Comparison of ENCODE assay signal across 8 cellular contexts in genomic region chr5:138337685-138338410, GRCh38.
A peak's percentile ranks its signal among the peaks of the same experiment; 100 is the strongest.
DNase-seq lines count a peak whose midpoint lies in the region; ATAC-seq and TF ChIP-seq lines count a peak whose summit lies in the region.

TSS of gene FAM53C (plus strand) at chr5:138338266. CDS start at chr5:138341336, 3,070 bp downstream.

- H3K27ac ChIP-seq in layer of hippocampus (ENCODE audit: low read depth, low read length), result peak within 1 kb of the TSS; percentile 100

- no peaks in the 10 kb centered on the region for H3K27me3 ChIP-seq in layer of hippocampus (ENCODE audit: control insufficient read depth, insufficient read depth, low read length)

- DNase-seq in AML-193 (lab: John Stamatoyannopoulos, UW), result peak; percentile 81 to 82
- peak; percentile 95 for DNase-seq in NCI-H510A treated with DMSO at 0.1 percent for 48 hours (lab: John Stamatoyannopoulos, UW)
- peak; percentile 89 to 92 for DNase-seq in activated CD4-positive, alpha-beta T cell treated with anti-CD3 and anti-CD28 coated beads for 4 hours
- DNase-seq in choroid plexus epithelial cell (ENCODE audit: low read depth), result peak; percentile 96
- DNase-seq in stimulated activated CD4-positive, alpha-beta T cell treated with anti-CD3 and anti-CD28 coated beads, Interleukin-1b, Interleukin-23, amount 100 ng/mL, for 24 hours (ENCODE audit: low read depth in 4 of 4, low spot score in 1 of 4), result peak; percentile 80 to 88 (median 84)

- no peak for TF ChIP-seq CTCF in choroid plexus epithelial cell (conservative IDR thresholded peaks at IDR 0.05; ENCODE audit: low read depth, low read length)

- ATAC-seq in GM19043 (IDR thresholded peaks at IDR 0.05; ENCODE audit: low read depth, unreplicated experiment) (peak; percentile 84), HG03354 (IDR thresholded peaks at IDR 0.05; ENCODE audit: poor library complexity, severe bottlenecking, unreplicated experiment) (peak; percentile 82)

- peak within 1 kb of the TSS; percentile 91 for H3K4me3 ChIP-seq in choroid plexus epithelial cell (ENCODE audit: low read depth, low read length)

Comparison
In these comparisons a context has a peak if more than half of its experiments do, and no peak if none do; other contexts are left out.
1. Peak in every context shown above with its lines: DNase-seq, ATAC-seq, H3K4me3 ChIP-seq and H3K27ac ChIP-seq.